In the genomic region with DNA sequence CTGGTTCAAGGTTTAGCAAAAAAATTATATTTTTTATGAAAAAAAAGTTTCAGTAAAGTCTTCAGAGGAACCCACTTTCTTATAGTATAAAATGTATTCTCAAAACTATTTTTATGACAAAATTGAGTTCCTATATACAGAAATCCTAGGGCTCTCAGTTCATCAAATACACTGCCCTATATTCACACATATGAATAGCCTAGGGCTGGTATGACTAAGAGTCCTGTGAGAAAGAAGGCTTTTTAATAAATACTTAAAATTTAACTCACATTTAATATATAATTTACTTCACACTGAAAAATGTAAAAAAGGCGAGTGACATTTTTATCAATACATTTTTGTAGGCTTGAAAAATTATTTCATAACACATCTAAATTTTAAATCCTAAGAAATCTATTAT, we compare ENCODE assay signal across 27 cellular contexts. TPM values are rescaled to one million over a fixed set of nuclear protein-coding genes. Genes with fewer than 3 reads are reported as not detected.
DNase-seq lines count a peak whose midpoint lies in the region; ATAC-seq, FAIRE-seq and TF ChIP-seq lines count a peak whose summit lies in the region.
"Had no signal": no experiment of that assay in that cellular context is flagged by ENCODE, and none has a peak within 500 bp of the region (broad histone marks: within the 10 kb centered on the region; RNA-seq: fewer than 3 reads in every experiment).

No MANE protein-coding gene starts in this region.

- intact Hi-C loops in esophagus squamous epithelium (cut with DNase I), result no loop called here

- TF ChIP-seq CTCF in esophagus squamous epithelium (IDR thresholded peaks at IDR 0.05), result no peak

- DNase-seq in ELR (ENCODE audit: low read depth) (peak; percentile 21), frontal cortex (ENCODE audit: low spot score in 2 of 2) (no peak), esophagus squamous epithelium (lab: John Stamatoyannopoulos, UW) (no peak), DMS53 (lab: John Stamatoyannopoulos, UW) (no peak)
- no peak for DNase-seq in activated CD4-positive, CD25-positive, alpha-beta regulatory T cell (lab: John Stamatoyannopoulos, UW)
- DNase-seq: ACHN; AML-193; BE2C; Calu3; CD4-positive, alpha-beta T cell; CD8-positive, alpha-beta memory T cell; COR-L47; DND-41; EL; GF-D8; GM23248; H7; HCEC 1CT had no signal

- 94 to 95% methylated on average over 1 of the region's 1 CpG for WGBS in esophagus squamous epithelium, 2 donors

- H3K36me3 ChIP-seq in esophagus squamous epithelium, result peaks cover 0 to 45% (median 0%) of the 10 kb centered on the region in 3 donors

- no peaks in the 10 kb centered on the region for H3K27me3 ChIP-seq in esophagus squamous epithelium
- H3K27me3 ChIP-seq: BE2C; BLaER1 treated with 17β-estradiol and CSF1 and Interleukin-3, amounts not matched to agents 10 nM and 100 nM had no signal

- H3K4me3 ChIP-seq in esophagus squamous epithelium, result no peak overlapping the region
- H3K4me3 ChIP-seq: A549; BLaER1 treated with 17β-estradiol and CSF1 and Interleukin-3, amounts not matched to agents 10 nM and 100 nM; GM23248 had no signal

- no peaks in the 10 kb centered on the region for H3K9me3 ChIP-seq in esophagus squamous epithelium
- H3K9me3 ChIP-seq: A549, BE2C had no signal

- peaks cover 0 to 1% (median 0%) of the 10 kb centered on the region in 3 donors for H3K4me1 ChIP-seq in esophagus squamous epithelium
- H3K4me1 ChIP-seq: A549, BE2C had no signal

- FAIRE-seq in A204.1 (lab: Jason Lieb, UNC) (peak; percentile 72), endometrium (lab: Jason Lieb, UNC) (peak; percentile 21), frontal cortex (lab: Jason Lieb, UNC) (peak; percentile 6)
- FAIRE-seq: A549, GM12891, GM18507, H1 had no signal

- no peak for ATAC-seq in GM18907 (IDR thresholded peaks at IDR 0.05; ENCODE audit: unreplicated experiment)
- ATAC-seq: A549 had no signal

- no peak for TF ChIP-seq POLR2A in esophagus squamous epithelium (IDR thresholded peaks at IDR 0.05)

- no peak overlapping the region for H3K27ac ChIP-seq in esophagus squamous epithelium
- H3K27ac ChIP-seq: 22Rv1; A549; BLaER1 treated with 17β-estradiol and CSF1 and Interleukin-3, amounts not matched to agents 10 nM and 100 nM; GM23248 had no signal

RNA-seq across cellular contexts. Expression of a gene that starts 16.6 kb away (rescaled TPM):
- total RNA-seq in frontal cortex, result 60.7 TPM
- total RNA-seq in esophagus squamous epithelium, result 10 to 100 TPM; 36.8 to 55.0 (median 40.9) TPM
